17 cellular contexts compared by ENCODE assay signal in genomic region chr15:51505251-51505650, GRCh38.
"Had no signal": no experiment of that assay in that cellular context is flagged by ENCODE, and none has a peak within 500 bp of the region (broad histone marks: within the 10 kb centered on the region; RNA-seq: fewer than 3 reads in every experiment).

No MANE protein-coding gene starts in this region.

- DNase-seq: colonic mucosa; dermis blood vessel endothelial cell; heart left ventricle; hippocampal formation; left colon; mucosa of descending colon; naive thymus-derived CD8-positive, alpha-beta T cell; sigmoid colon; stimulated activated CD4-positive, alpha-beta T cell treated with anti-CD3 and anti-CD28 coated beads, Interleukin-2, amount 100 ng/mL, for 24 hours; stimulated activated CD4-positive, alpha-beta T cell treated with anti-CD3 and anti-CD28 coated beads, Interleukin-4, amount 100 ng/mL, for 4 hours; stimulated activated naive B cell treated with anti-CD40 and anti-IgM and Interleukin-4, amounts not matched to agents 10 μg/mL and 1 μg/mL and 100 μg/mL, for 72 hours; stomach; substantia nigra; transverse colon had no signal

- H3K36me3 ChIP-seq: colonic mucosa, thoracic aorta had no signal

- ATAC-seq: heart left ventricle; left colon; mucosa of descending colon; naive thymus-derived CD8-positive, alpha-beta T cell had no signal

- H3K4me1 ChIP-seq: colonic mucosa, heart left ventricle, right atrium auricular region, sigmoid colon, stomach, transverse colon had no signal

- H3K27me3 ChIP-seq: colonic mucosa, heart left ventricle, right atrium auricular region, sigmoid colon, stomach, transverse colon had no signal

- H3K4me3 ChIP-seq: colonic mucosa, heart left ventricle, mucosa of descending colon, right atrium auricular region, sigmoid colon, skin epidermis, stomach, thoracic aorta, transverse colon had no signal

- H3K27ac ChIP-seq: colonic mucosa, heart left ventricle, right atrium auricular region, sigmoid colon, skin epidermis, stomach, thoracic aorta, transverse colon had no signal

- H3K9me3 ChIP-seq: colonic mucosa, heart left ventricle, mucosa of descending colon, right atrium auricular region, stomach, thoracic aorta, transverse colon had no signal
